7 cellular contexts compared by ENCODE assay signal in genomic region chr20:62356948-62357667, GRCh38. TPM values are rescaled to one million over a fixed set of nuclear protein-coding genes. Genes with fewer than 3 reads are reported as not detected.
DNase-seq lines count a peak whose midpoint lies in the region; ATAC-seq, FAIRE-seq and TF ChIP-seq lines count a peak whose summit lies in the region.

No MANE protein-coding gene starts in this region.

- no peaks in the 10 kb centered on the region for H3K36me3 ChIP-seq in breast epithelium
- no peaks in the 10 kb centered on the region for H3K36me3 ChIP-seq in kidney (ENCODE audit: control insufficient read depth in 1 of 2, insufficient read depth in 2 of 2, low read length in 2 of 2)
- H3K36me3 ChIP-seq in thymus (ENCODE audit: control insufficient read depth, insufficient read depth), result no peaks in the 10 kb centered on the region

- peak; percentile 85 for DNase-seq in M059J (ENCODE audit: low read depth)
- no peak for DNase-seq in breast epithelium (ENCODE audit: low spot score in 2 of 2)
- DNase-seq in kidney, result peak; percentile 94
- DNase-seq in stimulated activated CD4-positive, alpha-beta T cell treated with anti-CD3 and anti-CD28 coated beads, Interleukin-4, amount 100 ng/mL, for 4 hours, result no peak

- H3K4me3 ChIP-seq in breast epithelium (peak overlapping the region in 1 of 3 donors; percentile 51), kidney (ENCODE audit: low read length in 2 of 2) (peak overlapping the region in 1 of 2 donors; percentile 29), thymus (ENCODE audit: low read length) (no peak overlapping the region)

- ATAC-seq in GM19452 (IDR thresholded peaks at IDR 0.05; ENCODE audit: unreplicated experiment) (no peak), GM19023 (IDR thresholded peaks at IDR 0.05; ENCODE audit: unreplicated experiment) (no peak)

- H3K4me1 ChIP-seq in breast epithelium, result peaks cover 47 to 51% of the 10 kb centered on the region in 2 donors
- peaks cover 51 to 72% of the 10 kb centered on the region in 2 donors for H3K4me1 ChIP-seq in kidney (ENCODE audit: control insufficient read depth in 1 of 2, insufficient read depth in 1 of 2, low read depth in 1 of 2, low read length in 2 of 2)
- no peaks in the 10 kb centered on the region for H3K4me1 ChIP-seq in thymus (ENCODE audit: control insufficient read depth, insufficient read depth, low read length)

- H3K27me3 ChIP-seq in breast epithelium (no peaks in the 10 kb centered on the region), thymus (ENCODE audit: control insufficient read depth, insufficient read depth) (no peaks in the 10 kb centered on the region)

- H3K9ac ChIP-seq in kidney (ENCODE audit: low read length in 2 of 2), result peak overlapping the region; percentile 22 to 61

- H3K27ac ChIP-seq in breast epithelium, result peak overlapping the region; percentile 79 to 92
- peak overlapping the region; percentile 89 to 91 for H3K27ac ChIP-seq in kidney (ENCODE audit: low read depth in 2 of 2, low read length in 2 of 2)
- peak overlapping the region; percentile 77 for H3K27ac ChIP-seq in thymus (ENCODE audit: low read depth)

- FAIRE-seq in kidney (lab: Jason Lieb, UNC), result no peak

- TF ChIP-seq CTCF in breast epithelium (IDR thresholded peaks at IDR 0.05) (no peak), kidney (IDR thresholded peaks at IDR 0.05; ENCODE audit: borderline replicate concordance, extremely low read depth, insufficient read depth) (no peak)

- 45% methylated on average over 29 of the region's 29 CpGs for WGBS in thymus

- no peaks in the 10 kb centered on the region for H3K9me3 ChIP-seq in breast epithelium
- H3K9me3 ChIP-seq in kidney (ENCODE audit: control insufficient read depth in 1 of 2, low read length in 2 of 2), result no peaks in the 10 kb centered on the region
- no peaks in the 10 kb centered on the region for H3K9me3 ChIP-seq in thymus (ENCODE audit: control insufficient read depth)

- TF ChIP-seq POLR2A in breast epithelium (IDR thresholded peaks at IDR 0.05), result no peak

- intact Hi-C loops in breast epithelium (cut with DNase I; ENCODE audit: low total_unique reads) (no loop called here), kidney (cut with DNase I) (no loop called here)

RNA-seq across cellular contexts. Expression of gene LAMA5, which starts 10.0 kb away (rescaled TPM):
- 5.6 and 29.7 TPM in 2 replicates for total RNA-seq in M059J (2014; rRNA removed; shearing (Covaris generic))
- total RNA-seq in breast epithelium, result 100 to 1,000 TPM in 1 of 3 donors, 10 to 100 TPM in 2; 16.6 to 114 (median 53.3) TPM
- total RNA-seq in kidney, result 342 TPM
- polyA plus RNA-seq in kidney (ENCODE audit: insufficient read depth, low read depth, low replicate concordance), result 94.0 TPM
- 155 TPM for polyA plus RNA-seq in thymus

RNA-seq across cellular contexts. Expression of gene RPS21, which starts 29.8 kb away (rescaled TPM):
- total RNA-seq in M059J (2014; rRNA removed; shearing (Covaris generic)), result 1,541 and 2,007 TPM in 2 replicates
- total RNA-seq in breast epithelium (1,000 to 10,000 TPM; 1,723 to 3,116 (median 2,974) TPM), kidney (1,221 TPM)
- polyA plus RNA-seq in kidney (ENCODE audit: insufficient read depth, low read depth, low replicate concordance) (2,336 TPM), thymus (6,072 TPM)

RNA-seq across cellular contexts. Expression of gene CABLES2, which starts 50.0 kb away (rescaled TPM):
- 10.0 and 19.9 TPM in 2 replicates for total RNA-seq in M059J (2014; rRNA removed; shearing (Covaris generic))
- total RNA-seq in breast epithelium (1 to 10 TPM; 1.8 to 3.2 (median 2.9) TPM), kidney (4.5 TPM)
- polyA plus RNA-seq in kidney (ENCODE audit: insufficient read depth, low read depth, low replicate concordance) (2.0 TPM), thymus (3.5 TPM)

RNA-seq across cellular contexts. Expression of gene ADRM1, which starts 54.3 kb away (rescaled TPM):
- 235 and 272 TPM in 2 replicates for total RNA-seq in M059J (2014; rRNA removed; shearing (Covaris generic))
- total RNA-seq in breast epithelium (100 to 1,000 TPM in 2 of 3 donors, 10 to 100 TPM in 1; 80.2 to 131 (median 105) TPM), kidney (64.4 TPM)
- polyA plus RNA-seq in kidney (ENCODE audit: insufficient read depth, low read depth, low replicate concordance) (79.4 TPM), thymus (71.5 TPM)

Comparison
In these comparisons a context has a peak if more than half of its experiments do, and no peak if none do; other contexts are left out.
1. DNase-seq: peak in M059J (single experiment) and kidney (single experiment); none in breast epithelium (0 of 2) and stimulated activated CD4-positive, alpha-beta T cell treated with anti-CD3 and anti-CD28 coated beads, Interleukin-4, amount 100 ng/mL, for 4 hours (0 of 2).
2. Peak in every context shown above with its lines, with median percentiles within 50 percentile points of each other: H3K27ac ChIP-seq.